In the genomic region with DNA sequence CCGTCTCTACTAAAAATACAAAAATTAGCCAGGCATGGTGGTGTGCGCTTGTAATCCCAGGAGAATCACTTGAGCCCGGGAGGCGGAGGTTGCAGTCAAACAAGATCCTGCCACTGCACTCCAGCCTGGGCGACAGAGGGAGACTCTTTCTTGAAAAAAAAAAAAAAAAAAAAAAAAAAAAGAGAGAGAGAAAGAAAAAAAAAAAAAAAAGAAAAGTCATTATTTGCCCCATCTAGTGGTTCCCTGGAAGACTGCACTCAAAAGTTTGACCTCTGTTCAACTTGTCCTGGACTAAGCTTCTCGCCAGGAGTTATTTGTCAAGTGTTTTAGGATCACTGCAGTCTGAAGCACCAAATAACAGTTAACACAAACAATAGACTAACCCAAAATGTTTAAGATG, we compare ENCODE assay signal across 8 cellular contexts. TPM values are rescaled to one million over a fixed set of nuclear protein-coding genes. Genes with fewer than 3 reads are reported as not detected.
DNase-seq lines count a peak whose midpoint lies in the region; ATAC-seq, FAIRE-seq and TF ChIP-seq lines count a peak whose summit lies in the region.

No MANE protein-coding gene starts in this region.

- POLR2A ChIA-PET in A549 (lab: Yijun Ruan, JAX), result no interaction called here

- 3% methylated on average over 6 of the region's 6 CpGs for WGBS in A549 (ENCODE audit: missing lambda C conversion rate)

- no peaks in the 10 kb centered on the region for H3K27me3 Mint-ChIP-seq in activated CD4-positive, alpha-beta T cell treated with anti-CD3 and anti-CD28 coated beads, Interleukin-2, amount 10 ng/mL, durations not matched to agents 24 days and 14 days

- no peaks in the 10 kb centered on the region for H3K4me1 ChIP-seq in A549

- TF ChIP-seq EP300 in A549 (IDR thresholded peaks at IDR 0.05), result no peak

- H3K9me3 Mint-ChIP-seq in activated CD4-positive, alpha-beta T cell treated with anti-CD3 and anti-CD28 coated beads, Interleukin-2, amount 10 ng/mL, durations not matched to agents 24 days and 14 days, result no peaks in the 10 kb centered on the region

- H3K27ac ChIP-seq in A549, result no peak overlapping the region

- no peak overlapping the region for H3K27ac Mint-ChIP-seq in activated CD4-positive, alpha-beta T cell treated with anti-CD3 and anti-CD28 coated beads, Interleukin-2, amount 10 ng/mL, durations not matched to agents 24 days and 14 days

- TF ChIP-seq RAD21 in A549 (conservative IDR thresholded peaks at IDR 0.05 in 1 of 2, IDR thresholded peaks at IDR 0.05 in 1 of 2), result no peak

- no peaks in the 10 kb centered on the region for H3K9me3 ChIP-seq in A549

- DNase-seq in A549 (ENCODE audit: low read depth in 1 of 2, low spot score in 1 of 2) (peak; percentile 1 to 17), NCI-H2171 (lab: John Stamatoyannopoulos, UW) (peak; percentile 0), fibroblast of villous mesenchyme (ENCODE audit: low read depth) (peak; percentile 2), NCI-H526 treated with DMSO at 0.1 percent for 48 hours (lab: John Stamatoyannopoulos, UW) (no peak), NCI-H2107 treated with DMSO at 0.1 percent for 48 hours (lab: John Stamatoyannopoulos, UW; ENCODE audit: unreplicated experiment) (no peak)
- no peak for DNase-seq in activated CD4-positive, alpha-beta T cell treated with anti-CD3 and anti-CD28 coated beads, Interleukin-2, amount 10 ng/mL, durations not matched to agents 24 days and 14 days

- H3K4me3 ChIP-seq in A549 (no peak overlapping the region), fibroblast of villous mesenchyme (ENCODE audit: low read depth, low read length) (no peak overlapping the region)

- CTCF ChIA-PET in A549 (lab: Yijun Ruan, JAX), result interaction anchor here (0.9 to 1.4 kb wide), 2 partner anchors 17 to 100 kb away, joined by 3 read pairs; no protein-coding TSS in a partner anchor

- intact Hi-C loops in activated CD4-positive, alpha-beta T cell treated with anti-CD3 and anti-CD28 coated beads, Interleukin-2, amount 10 ng/mL, durations not matched to agents 24 days and 14 days (cut with micrococcal nuclease), result no loop called here

- H3K36me3 Mint-ChIP-seq in activated CD4-positive, alpha-beta T cell treated with anti-CD3 and anti-CD28 coated beads, Interleukin-2, amount 10 ng/mL, durations not matched to agents 24 days and 14 days (ENCODE audit: low read depth), result no peaks in the 10 kb centered on the region

- no peak for TF ChIP-seq POLR2A in A549 (IDR thresholded peaks at IDR 0.05; ENCODE audit: low read length)

- no peak overlapping the region for H3K4me2 ChIP-seq in A549

- peak in 1 of 2 experiments; percentile 64; a peak in 1 of 6 replicates for ATAC-seq in A549
- ATAC-seq in GM19351 (IDR thresholded peaks at IDR 0.05; ENCODE audit: unreplicated experiment), result peak; percentile 71
- no peak for ATAC-seq in GM18873 (IDR thresholded peaks at IDR 0.05; ENCODE audit: low FRiP score, unreplicated experiment)

- TF ChIP-seq CTCF in A549 (IDR thresholded peaks at IDR 0.05) (no peak), fibroblast of villous mesenchyme (IDR thresholded peaks at IDR 0.05; ENCODE audit: insufficient read depth, low read depth, low read length) (peak; percentile 42)

- H3K4me3 Mint-ChIP-seq in activated CD4-positive, alpha-beta T cell treated with anti-CD3 and anti-CD28 coated beads, Interleukin-2, amount 10 ng/mL, durations not matched to agents 24 days and 14 days, result no peak overlapping the region

- H3K4me1 Mint-ChIP-seq in activated CD4-positive, alpha-beta T cell treated with anti-CD3 and anti-CD28 coated beads, Interleukin-2, amount 10 ng/mL, durations not matched to agents 24 days and 14 days, result no peaks in the 10 kb centered on the region

- FAIRE-seq in A549 (lab: Jason Lieb, UNC), result no peak

TF ChIP-seq in A549, 52 proteins besides CTCF, POLR2A, EP300 and RAD21:
- TF ChIP-seq JUN (IDR thresholded peaks at IDR 0.05), result no peak
- no peak for TF ChIP-seq RCOR1 (IDR thresholded peaks at IDR 0.05; ENCODE audit: low read depth, low read length)
- no peak for TF ChIP-seq ZFP36 (IDR thresholded peaks at IDR 0.05; ENCODE audit: borderline replicate concordance, partially characterized antibody)
- no peak for TF ChIP-seq HES2 (IDR thresholded peaks at IDR 0.05)
- TF ChIP-seq RFX5 (IDR thresholded peaks at IDR 0.05), result no peak
- TF ChIP-seq, protein P1, sequence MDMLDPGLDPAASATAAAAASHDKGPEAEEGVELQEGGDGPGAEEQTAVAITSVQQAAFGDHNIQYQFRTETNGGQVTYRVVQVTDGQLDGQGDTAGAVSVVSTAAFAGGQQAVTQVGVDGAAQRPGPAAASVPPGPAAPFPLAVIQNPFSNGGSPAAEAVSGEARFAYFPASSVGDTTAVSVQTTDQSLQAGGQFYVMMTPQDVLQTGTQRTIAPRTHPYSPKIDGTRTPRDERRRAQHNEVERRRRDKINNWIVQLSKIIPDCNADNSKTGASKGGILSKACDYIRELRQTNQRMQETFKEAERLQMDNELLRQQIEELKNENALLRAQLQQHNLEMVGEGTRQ (IDR thresholded peaks at IDR 0.05), result no peak
- TF ChIP-seq EHMT2 (IDR thresholded peaks at IDR 0.05; ENCODE audit: low read depth), result no peak
- TF ChIP-seq CHD2 (IDR thresholded peaks at IDR 0.05; ENCODE audit: low read length, partially characterized antibody), result no peak
- TF ChIP-seq, protein P2, sequence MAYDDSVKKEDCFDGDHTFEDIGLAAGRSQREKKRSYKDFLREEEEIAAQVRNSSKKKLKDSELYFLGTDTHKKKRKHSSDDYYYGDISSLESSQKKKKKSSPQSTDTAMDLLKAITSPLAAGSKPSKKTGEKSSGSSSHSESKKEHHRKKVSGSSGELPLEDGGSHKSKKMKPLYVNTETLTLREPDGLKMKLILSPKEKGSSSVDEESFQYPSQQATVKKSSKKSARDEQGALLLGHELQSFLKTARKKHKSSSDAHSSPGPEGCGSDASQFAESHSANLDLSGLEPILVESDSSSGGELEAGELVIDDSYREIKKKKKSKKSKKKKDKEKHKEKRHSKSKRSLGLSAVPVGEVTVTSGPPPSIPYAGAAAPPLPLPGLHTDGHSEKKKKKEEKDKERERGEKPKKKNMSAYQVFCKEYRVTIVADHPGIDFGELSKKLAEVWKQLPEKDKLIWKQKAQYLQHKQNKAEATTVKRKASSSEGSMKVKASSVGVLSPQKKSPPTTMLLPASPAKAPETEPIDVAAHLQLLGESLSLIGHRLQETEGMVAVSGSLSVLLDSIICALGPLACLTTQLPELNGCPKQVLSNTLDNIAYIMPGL (CRISPR knock-in tag; IDR thresholded peaks at IDR 0.05; ENCODE audit: borderline replicate concordance), result no peak
- TF ChIP-seq TP53 (CRISPR knock-in tag; IDR thresholded peaks at IDR 0.05), result no peak
- no peak for TF ChIP-seq KDM1A (IDR thresholded peaks at IDR 0.05; ENCODE audit: low read depth)
- no peak for TF ChIP-seq HDAC2 (IDR thresholded peaks at IDR 0.05)
- TF ChIP-seq FOSB (CRISPR knock-in tag; IDR thresholded peaks at IDR 0.05), result no peak
- no peak for TF ChIP-seq NR3C1 (IDR thresholded peaks at IDR 0.05)
- TF ChIP-seq, protein P3, sequence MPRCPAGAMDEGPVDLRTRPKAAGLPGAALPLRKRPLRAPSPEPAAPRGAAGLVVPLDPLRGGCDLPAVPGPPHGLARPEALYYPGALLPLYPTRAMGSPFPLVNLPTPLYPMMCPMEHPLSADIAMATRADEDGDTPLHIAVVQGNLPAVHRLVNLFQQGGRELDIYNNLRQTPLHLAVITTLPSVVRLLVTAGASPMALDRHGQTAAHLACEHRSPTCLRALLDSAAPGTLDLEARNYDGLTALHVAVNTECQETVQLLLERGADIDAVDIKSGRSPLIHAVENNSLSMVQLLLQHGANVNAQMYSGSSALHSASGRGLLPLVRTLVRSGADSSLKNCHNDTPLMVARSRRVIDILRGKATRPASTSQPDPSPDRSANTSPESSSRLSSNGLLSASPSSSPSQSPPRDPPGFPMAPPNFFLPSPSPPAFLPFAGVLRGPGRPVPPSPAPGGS (IDR thresholded peaks at IDR 0.05), result no peak
- TF ChIP-seq RARB (CRISPR knock-in tag; IDR thresholded peaks at IDR 0.05), result no peak
- no peak for TF ChIP-seq NFE2L2 (conservative IDR thresholded peaks at IDR 0.05; ENCODE audit: low read length)
TF ChIP-seq in A549: peak in this region for 0.

RNA-seq across cellular contexts. Expression of gene KCTD8, which starts 45.3 kb away (rescaled TPM):
- not detected in 2 replicates for polyA plus RNA-seq in A549 (2011; rRNA removed)
- not detected in 2 replicates for polyA plus RNA-seq in A549 (2012; cell fraction: cytosol; rRNA removed)
- polyA plus RNA-seq in A549 (2012; cell fraction: nucleus; rRNA removed), result not detected in 2 replicates
- polyA plus RNA-seq in A549 (2017; fragmentation: RNase III; extraction: RNeasy Plus Mini Kit Qiagen cat#74134 plus additional on column Dnase treatment), result not detected in 3 replicates
- polyA minus RNA-seq in A549 (2011; rRNA and poly(A)+ RNA removed), result not detected in 2 replicates
- under 0.01 and 0.32 TPM in 2 replicates for total RNA-seq in fibroblast of villous mesenchyme
- total RNA-seq in activated CD4-positive, alpha-beta T cell treated with anti-CD3 and anti-CD28 coated beads, Interleukin-2, amount 10 ng/mL, durations not matched to agents 24 days and 14 days, result not detected in 2 replicates

Comparison
In these comparisons a context has a peak if more than half of its experiments do, and no peak if none do; other contexts are left out.
1. DNase-seq: peak in A549 (2 of 2), NCI-H2171 (single experiment) and fibroblast of villous mesenchyme (single experiment); none in NCI-H526 treated with DMSO at 0.1 percent for 48 hours (single experiment), NCI-H2107 treated with DMSO at 0.1 percent for 48 hours (single experiment) and activated CD4-positive, alpha-beta T cell treated with anti-CD3 and anti-CD28 coated beads, Interleukin-2, amount 10 ng/mL, durations not matched to agents 24 days and 14 days (single experiment).